Comparison of ENCODE assay signal across 8 cellular contexts in genomic region chr15:81304226-81304625, GRCh38. TPM values are rescaled to one million over a fixed set of nuclear protein-coding genes. Genes with fewer than 3 reads are reported as not detected.
DNase-seq lines count a peak whose midpoint lies in the region; ATAC-seq and TF ChIP-seq lines count a peak whose summit lies in the region.

No MANE protein-coding gene starts in this region.

- H3K27ac Mint-ChIP-seq in chondrocyte (ENCODE audit: unreplicated experiment) = peak overlapping the region; percentile 38

- H3K4me3 ChIP-seq in BLaER1 = no peak overlapping the region

- H4K20me1 ChIP-seq in BLaER1 = no peaks in the 10 kb centered on the region

- peaks cover 5% of the 10 kb centered on the region for H3K27me3 Mint-ChIP-seq in chondrocyte (ENCODE audit: low read depth)

- H3K9me3 ChIP-seq in BLaER1 = no peaks in the 10 kb centered on the region

- H3K27ac ChIP-seq in BLaER1 = peak overlapping the region; percentile 78

- H3K4me3 Mint-ChIP-seq in chondrocyte (ENCODE audit: unreplicated experiment) = no peak overlapping the region

- peak overlapping the region; percentile 98 for H3K4me2 ChIP-seq in BLaER1

- peaks cover 14% of the 10 kb centered on the region for H3K4me1 Mint-ChIP-seq in chondrocyte (ENCODE audit: low read depth)

- peak overlapping the region; percentile 47 for H3K9ac ChIP-seq in BLaER1

- TF ChIP-seq CTCF in chondrocyte (IDR thresholded peaks at IDR 0.05) = no peak

- peak; percentile 28 for DNase-seq in LHCN-M2 (ENCODE audit: low read depth)
- DNase-seq in chondrocyte (ENCODE audit: low spot score) = no peak
- DNase-seq in midbrain (lab: John Stamatoyannopoulos, UW) = peak; percentile 27
- no peak for DNase-seq in kidney glomerular epithelial cell (lab: John Stamatoyannopoulos, UW)
- DNase-seq in NCI-H345 treated with DMSO at 0.1 percent for 48 hours (lab: John Stamatoyannopoulos, UW; ENCODE audit: unreplicated experiment) = no peak
- no peak for DNase-seq in HuH-7.5 (ENCODE audit: low spot score)

- H3K36me3 Mint-ChIP-seq in chondrocyte (ENCODE audit: low read depth) = peaks cover 3% of the 10 kb centered on the region

- no peaks in the 10 kb centered on the region for H3K27me3 ChIP-seq in BLaER1

- no peaks in the 10 kb centered on the region for H3K9me3 Mint-ChIP-seq in chondrocyte (ENCODE audit: low read depth)

- peaks cover 59% of the 10 kb centered on the region for H3K4me1 ChIP-seq in BLaER1

- no peak for ATAC-seq in HG03175 (IDR thresholded peaks at IDR 0.05; ENCODE audit: unreplicated experiment)

- H3K36me3 ChIP-seq in BLaER1 = peaks cover 97% of the 10 kb centered on the region

RNA-seq across cellular contexts. Expression of gene STARD5, which starts 19.7 kb away (rescaled TPM):
- total RNA-seq in LHCN-M2 (2014; rRNA removed) (4.3 and 4.6 TPM in 2 replicates), chondrocyte (2.6 to 5.3 TPM (median 5.0 TPM) in 3 replicates)
- polyA plus RNA-seq in LHCN-M2 (2012) = 5.2 TPM

Comparison
In these comparisons a context has a peak if more than half of its experiments do, and no peak if none do; other contexts are left out.
1. DNase-seq: peak in LHCN-M2 (single experiment) and midbrain (single experiment); none in chondrocyte (single experiment), kidney glomerular epithelial cell (single experiment), NCI-H345 treated with DMSO at 0.1 percent for 48 hours (single experiment) and HuH-7.5 (single experiment).